In genomic region chr15:87672309-87672897, GRCh38 we compare ENCODE assay signal across 8 cellular contexts.
DNase-seq lines count a peak whose midpoint lies in the region; ATAC-seq and TF ChIP-seq lines count a peak whose summit lies in the region.

No MANE protein-coding gene starts in this region.

- TF ChIP-seq EP300 in gastroesophageal sphincter (IDR thresholded peaks at IDR 0.05), result no peak

- TF ChIP-seq CTCF in gastroesophageal sphincter (IDR thresholded peaks at IDR 0.05) (peak in 3 of 4 experiments; percentile 28 to 50 (median 47)), gastrocnemius medialis (IDR thresholded peaks at IDR 0.05 in 4 of 5, conservative IDR thresholded peaks at IDR 0.05 in 1 of 5) (peak; percentile 18 to 50 (median 44))

- no peak overlapping the region for H3K27ac ChIP-seq in gastroesophageal sphincter
- H3K27ac ChIP-seq in gastrocnemius medialis, result no peak overlapping the region

- H3K4me3 ChIP-seq in gastroesophageal sphincter (no peak overlapping the region), gastrocnemius medialis (no peak overlapping the region)

- ATAC-seq in gastroesophageal sphincter, result no peak
- no peak for ATAC-seq in gastrocnemius medialis
- no peak for ATAC-seq in HG03095 (IDR thresholded peaks at IDR 0.05; ENCODE audit: unreplicated experiment)
- no peak for ATAC-seq in HG03520 (IDR thresholded peaks at IDR 0.05; ENCODE audit: unreplicated experiment)

- intact Hi-C loops in gastrocnemius medialis (cut with DNase I; ENCODE audit: low total_unique reads), result loop anchor here (10.0 kb wide), 1 partner anchor 572 kb away; no protein-coding TSS in a partner anchor

- H3K27me3 ChIP-seq in gastroesophageal sphincter (no peaks in the 10 kb centered on the region), gastrocnemius medialis (no peaks in the 10 kb centered on the region)

- H3K36me3 ChIP-seq in gastroesophageal sphincter (no peaks in the 10 kb centered on the region), gastrocnemius medialis (no peaks in the 10 kb centered on the region)

- TF ChIP-seq POLR2A in gastroesophageal sphincter (IDR thresholded peaks at IDR 0.05), result no peak
- TF ChIP-seq POLR2A in gastrocnemius medialis (IDR thresholded peaks at IDR 0.05), result no peak

- in situ Hi-C loops in gastrocnemius medialis (cut with MboI; ENCODE audit: low sequenced_read_pairs in 4 of 4), result loop anchor here in 1 of 4 donors (25.0 kb wide), 1 partner anchor 565 kb away; no protein-coding TSS in a partner anchor

- peak; percentile 18 for DNase-seq in H4 (ENCODE audit: low spot score)
- DNase-seq in RKO (ENCODE audit: low spot score), result peak; percentile 24
- no peak for DNase-seq in gastrocnemius medialis
- DNase-seq in AML-193 (lab: John Stamatoyannopoulos, UW), result no peak
- DNase-seq in activated CD8-positive, alpha-beta memory T cell treated with anti-CD3 and anti-CD28 coated beads, Interleukin-2, amount 50 U/mL, for 4 hours, result no peak

- 27 to 32% methylated on average over 3 to 4 of the region's 4 CpGs for WGBS in gastroesophageal sphincter (ENCODE audit: low coverage in 1 of 2), 2 donors

- no peaks in the 10 kb centered on the region for H3K4me1 ChIP-seq in gastroesophageal sphincter
- H3K4me1 ChIP-seq in gastrocnemius medialis, result no peaks in the 10 kb centered on the region

- H3K9me3 ChIP-seq in gastroesophageal sphincter, result peaks cover 0 to 13% (median 0%) of the 10 kb centered on the region in 3 donors
- no peaks in the 10 kb centered on the region for H3K9me3 ChIP-seq in gastrocnemius medialis

Comparison
In these comparisons a context has a peak if more than half of its experiments do, and no peak if none do; other contexts are left out.
1. DNase-seq: peak in H4 (single experiment) and RKO (single experiment); none in gastrocnemius medialis (0 of 2), AML-193 (0 of 2) and activated CD8-positive, alpha-beta memory T cell treated with anti-CD3 and anti-CD28 coated beads, Interleukin-2, amount 50 U/mL, for 4 hours (single experiment).